In the genomic region with DNA sequence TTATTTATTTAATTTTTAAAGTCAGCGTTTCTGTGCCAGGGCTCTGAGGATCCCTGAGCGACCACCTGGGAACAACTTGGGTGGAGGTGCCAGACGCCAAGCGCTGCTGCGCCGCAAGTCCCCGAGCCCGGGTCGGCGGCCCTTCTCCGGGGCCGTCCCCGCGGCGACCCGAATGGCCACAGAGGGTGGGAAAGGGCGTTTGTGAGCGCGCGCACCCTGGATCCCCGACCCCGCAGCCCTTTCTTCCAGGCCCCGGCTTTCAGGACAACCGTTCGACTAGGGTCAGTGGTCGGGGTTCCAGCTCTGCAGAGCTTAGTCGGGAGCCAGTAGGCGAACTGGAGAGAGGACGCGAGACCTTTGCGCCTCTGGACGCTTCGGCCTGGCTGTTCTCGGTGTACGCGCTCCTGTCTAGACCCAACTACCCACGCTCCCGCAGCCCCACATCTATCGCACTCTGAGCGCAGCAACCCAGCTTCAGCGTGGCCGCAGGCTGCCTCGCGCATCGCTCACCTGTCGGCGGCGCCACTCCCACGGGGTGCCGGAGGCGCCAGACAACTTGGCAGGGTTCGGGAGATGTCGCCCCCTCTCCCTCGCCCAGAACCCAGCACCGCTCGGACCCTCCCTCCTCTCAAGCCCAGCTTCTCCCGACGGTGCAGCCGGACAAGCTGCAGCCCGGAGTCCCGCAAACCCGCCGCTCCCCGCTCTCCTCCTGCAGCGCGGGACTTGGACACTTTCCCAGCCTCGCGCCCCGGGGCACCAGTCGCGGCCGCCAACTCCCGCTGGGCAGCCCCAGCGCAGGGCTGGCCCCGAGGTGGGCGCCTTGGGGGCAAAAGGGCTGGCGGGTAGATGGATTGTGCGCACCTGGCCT, we compare ENCODE assay signal across 8 cellular contexts. TPM values are rescaled to one million over a fixed set of nuclear protein-coding genes. Genes with fewer than 3 reads are reported as not detected.
DNase-seq lines count a peak whose midpoint lies in the region; ATAC-seq and TF ChIP-seq lines count a peak whose summit lies in the region.

No MANE protein-coding gene starts in this region.

- H3K36me3 ChIP-seq in parathyroid adenoma (ENCODE audit: control insufficient read depth, insufficient read depth, low read length), result no peaks in the 10 kb centered on the region

- peaks cover 67% of the 10 kb centered on the region for H3K27me3 ChIP-seq in foreskin keratinocyte
- H3K27me3 ChIP-seq in parathyroid adenoma (ENCODE audit: control insufficient read depth, insufficient read depth, low read length), result no peaks in the 10 kb centered on the region

- H3K27ac ChIP-seq in foreskin keratinocyte (no peak overlapping the region), parathyroid adenoma (no peak overlapping the region)

- H3K4me1 ChIP-seq in foreskin keratinocyte (peaks cover 7% of the 10 kb centered on the region), parathyroid adenoma (no peaks in the 10 kb centered on the region)

- DNase-seq in Daoy (ENCODE audit: low read depth), result peak; percentile 54
- DNase-seq in NCI-H345 treated with DMSO at 0.1 percent for 48 hours (lab: John Stamatoyannopoulos, UW; ENCODE audit: unreplicated experiment), result peak; percentile 17
- peak; percentile 7 to 15 for DNase-seq in foreskin keratinocyte
- no peak for DNase-seq in stimulated activated naive CD8-positive, alpha-beta T cell treated with anti-CD3 and anti-CD28 coated beads, Interleukin-15, Interleukin-2, amounts not matched to agents 100 U/mL and 50 U/mL, for 24 hours
- DNase-seq in NCI-H526 treated with DMSO at 0.1 percent for 48 hours (lab: John Stamatoyannopoulos, UW), result no peak
- DNase-seq in SK-N-DZ (ENCODE audit: low spot score), result no peak

- no peak overlapping the region for H3K9ac ChIP-seq in parathyroid adenoma

- H3K9me3 ChIP-seq in parathyroid adenoma (ENCODE audit: control insufficient read depth, low read length), result no peaks in the 10 kb centered on the region

- ATAC-seq in foreskin keratinocyte, result peak; percentile 39
- no peak for ATAC-seq in stimulated activated naive CD8-positive, alpha-beta T cell treated with anti-CD3 and anti-CD28 coated beads, Interleukin-15, Interleukin-2, amounts not matched to agents 100 U/mL and 50 U/mL, for 24 hours
- no peak for ATAC-seq in activated CD4-positive, CD25-positive, alpha-beta regulatory T cell treated with anti-CD3 and anti-CD28 coated beads, Interleukin-2, amount 50 U/mL, for 24 hours

- H2AFZ ChIP-seq in parathyroid adenoma, result peak overlapping the region; percentile 57

- H3K4me2 ChIP-seq in parathyroid adenoma (ENCODE audit: low read length), result peak overlapping the region; percentile 89

- no peaks in the 10 kb centered on the region for H3K79me2 ChIP-seq in parathyroid adenoma

- peak overlapping the region; percentile 59 for H3K4me3 ChIP-seq in parathyroid adenoma (ENCODE audit: low read depth, low read length)

- peak; percentile 34 for TF ChIP-seq CTCF in foreskin keratinocyte (conservative IDR thresholded peaks at IDR 0.05)
- no peak for TF ChIP-seq CTCF in parathyroid adenoma (IDR thresholded peaks at IDR 0.05)

RNA-seq across cellular contexts. Expression of a gene that starts 0.8 kb away (rescaled TPM):
- 130 and 153 TPM in 2 replicates for total RNA-seq in Daoy (2014; rRNA removed; shearing (Covaris generic))
- not detected in 2 replicates for total RNA-seq in foreskin keratinocyte
- 0.03 TPM in 1 of 2 replicates, not detected in the other for polyA plus RNA-seq in foreskin keratinocyte
- not detected in 2 replicates for polyA plus RNA-seq in SK-N-DZ (2014; cell fraction: cytosol; rRNA removed)
- not detected in 2 replicates for polyA plus RNA-seq in SK-N-DZ (2014; cell fraction: nucleus; rRNA removed)

Comparison
In these comparisons a context has a peak if more than half of its experiments do, and no peak if none do; other contexts are left out.
1. DNase-seq: peak in Daoy (single experiment), NCI-H345 treated with DMSO at 0.1 percent for 48 hours (single experiment) and foreskin keratinocyte (2 of 2); none in stimulated activated naive CD8-positive, alpha-beta T cell treated with anti-CD3 and anti-CD28 coated beads, Interleukin-15, Interleukin-2, amounts not matched to agents 100 U/mL and 50 U/mL, for 24 hours (single experiment), NCI-H526 treated with DMSO at 0.1 percent for 48 hours (single experiment) and SK-N-DZ (single experiment).
2. RNA of a gene that starts 0.8 kb away (total RNA-seq): 130 to 153 TPM in Daoy; not detected in foreskin keratinocyte; every median in the first group is over 100 times any median in the second.